8 cellular contexts compared by ENCODE assay signal in genomic region chr6:169723200-169723909, GRCh38. TPM values are rescaled to one million over a fixed set of nuclear protein-coding genes. Genes with fewer than 3 reads are reported as not detected.
DNase-seq lines count a peak whose midpoint lies in the region; ATAC-seq and TF ChIP-seq lines count a peak whose summit lies in the region.

No MANE protein-coding gene starts in this region.

- DNase-seq in AG08396 (ENCODE audit: low spot score): peak; percentile 64
- peak; percentile 85 for DNase-seq in RPMI8226
- peak; percentile 62 for DNase-seq in activated gamma-delta T cell treated with anti-CD3 and anti-CD28 coated beads, Interleukin-2, amount 50 U/mL, for 16 hours (ENCODE audit: low read depth)
- peak; percentile 59 for DNase-seq in foreskin melanocyte
- peak; percentile 43 for DNase-seq in neural crest cell (ENCODE audit: low read depth, low spot score)
- DNase-seq in substantia nigra (lab: John Stamatoyannopoulos, UW): peak in 48 of 49 donors; percentile 10 to 90 (median 54)

- H3K4me3 Mint-ChIP-seq in neural crest cell: peak overlapping the region; percentile 93

- H3K27ac Mint-ChIP-seq in neural crest cell (ENCODE audit: unreplicated experiment): no peak overlapping the region

- peaks cover 3% of the 10 kb centered on the region for H3K27me3 Mint-ChIP-seq in neural crest cell (ENCODE audit: low read depth)

- ATAC-seq in GM18868 (IDR thresholded peaks at IDR 0.05; ENCODE audit: unreplicated experiment) (peak; percentile 35), HG03108 (IDR thresholded peaks at IDR 0.05; ENCODE audit: unreplicated experiment) (peak; percentile 30)

- H3K27ac ChIP-seq in substantia nigra (ENCODE audit: low read depth, low read length, poor library complexity, severe bottlenecking): peak overlapping the region; percentile 80

- peaks cover 2% of the 10 kb centered on the region for H3K36me3 Mint-ChIP-seq in neural crest cell (ENCODE audit: low read depth)

- TF ChIP-seq CTCF in neural crest cell (conservative IDR thresholded peaks at IDR 0.05): no peak

- peaks cover 71% of the 10 kb centered on the region for H3K4me1 Mint-ChIP-seq in neural crest cell

- H3K9me3 Mint-ChIP-seq in neural crest cell: no peaks in the 10 kb centered on the region

RNA-seq across cellular contexts. Expression of gene PHF10, which starts 0.9 kb away (rescaled TPM):
- total RNA-seq in neural crest cell: 83.9 and 85.9 TPM in 2 replicates

RNA-seq across cellular contexts. Expression of gene C6orf120, which starts 21.4 kb away (rescaled TPM):
- 28.2 and 28.7 TPM in 2 replicates for total RNA-seq in neural crest cell

RNA-seq across cellular contexts. Expression of gene WDR27, which starts 21.5 kb away (rescaled TPM):
- total RNA-seq in neural crest cell: 102 and 103 TPM in 2 replicates

RNA-seq across cellular contexts. Expression of gene DYNLT2, which starts 28.0 kb away (rescaled TPM):
- total RNA-seq in neural crest cell: 2.8 TPM in 2 replicates

RNA-seq across cellular contexts. Expression of gene ERMARD, which starts 28.1 kb away (rescaled TPM):
- total RNA-seq in neural crest cell: 24.2 and 26.3 TPM in 2 replicates

Comparison
In these comparisons a context has a peak if more than half of its experiments do, and no peak if none do; other contexts are left out.
1. Peak in every context shown above with its lines: DNase-seq, ATAC-seq and H3K27ac ChIP-seq.